8 cellular contexts compared by ENCODE assay signal in the genomic region with DNA sequence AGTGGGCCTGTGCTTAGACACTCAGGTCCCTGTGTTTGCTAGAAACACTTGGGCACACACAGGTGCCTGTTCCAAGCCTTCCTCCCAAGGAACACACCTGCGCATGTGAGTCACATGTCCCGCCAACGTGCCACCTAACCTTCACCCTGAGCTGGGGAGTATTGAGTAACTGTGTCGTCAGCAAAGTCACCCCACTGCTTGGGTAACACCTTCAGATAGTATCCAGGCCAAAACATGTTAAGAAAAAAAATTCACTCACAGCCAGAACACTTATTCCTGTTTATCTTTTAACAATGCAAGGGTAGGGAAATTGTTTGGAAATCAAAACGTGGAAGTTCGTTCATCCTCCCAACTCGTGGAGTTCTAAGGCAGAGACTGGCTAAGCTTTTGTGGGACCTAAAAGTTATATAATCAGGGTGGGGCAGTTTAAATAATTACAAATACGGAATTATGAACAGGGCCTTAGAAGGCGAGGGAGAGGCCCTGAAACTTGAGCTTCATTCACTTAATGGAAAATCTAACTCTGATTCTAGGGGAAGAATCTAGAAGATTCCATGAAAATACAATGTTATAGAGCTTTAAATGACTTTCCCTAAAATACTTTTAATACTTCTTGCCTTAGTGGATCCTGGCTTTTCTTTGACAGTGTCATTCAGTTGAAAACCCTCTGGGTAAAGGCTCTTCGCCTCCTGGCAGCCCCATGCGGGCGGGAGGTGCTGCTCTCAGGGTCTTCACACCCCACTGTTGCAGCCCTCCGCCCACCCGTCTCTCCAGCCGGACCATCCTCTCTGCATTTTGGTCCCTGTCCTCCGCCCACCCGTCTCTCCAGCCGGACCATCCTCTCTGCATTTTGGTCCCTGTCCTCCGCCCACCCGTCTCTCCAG. TPM values are rescaled to one million over a fixed set of nuclear protein-coding genes. Genes with fewer than 3 reads are reported as not detected.
A peak's percentile ranks its signal among the peaks of the same experiment; 100 is the strongest.
DNase-seq lines count a peak whose midpoint lies in the region; ATAC-seq and TF ChIP-seq lines count a peak whose summit lies in the region.

No MANE protein-coding gene starts in this region.

- no peak for TF ChIP-seq CTCF in left ventricle myocardium inferior (IDR thresholded peaks at IDR 0.05; ENCODE audit: borderline replicate concordance)
- no peak for TF ChIP-seq CTCF in spleen (IDR thresholded peaks at IDR 0.05 in 8 of 11, conservative IDR thresholded peaks at IDR 0.05 in 3 of 11)

- no peaks in the 10 kb centered on the region for H3K27me3 ChIP-seq in left ventricle myocardium inferior (ENCODE audit: low read depth)
- H3K27me3 ChIP-seq in spleen (replicated peaks in 1 of 7), result no peaks in the 10 kb centered on the region

- H3K36me3 ChIP-seq in left ventricle myocardium inferior (no peaks in the 10 kb centered on the region), spleen (no peaks in the 10 kb centered on the region)

- intact Hi-C loops in left ventricle myocardium inferior (cut with micrococcal nuclease) (no loop called here), spleen (cut with DNase I; ENCODE audit: low total_unique reads) (no loop called here)

- H3K27ac Mint-ChIP-seq in activated T-helper 17 cell treated with anti-CD3 and anti-CD28 coated beads, Interleukin-2, amount 50 U/mL, for 72 hours, result peak overlapping the region; percentile 75

- H3K4me1 ChIP-seq in left ventricle myocardium inferior, result peaks cover 48% of the 10 kb centered on the region
- H3K4me1 ChIP-seq in spleen, result peaks cover 0 to 27% (median 4%) of the 10 kb centered on the region in 6 donors

- H3K27ac ChIP-seq in left ventricle myocardium inferior (replicated peaks) (peak overlapping the region; percentile 98), spleen (peak overlapping the region in 7 of 8 donors; percentile 56 to 79 (median 74))

- H3K4me3 Mint-ChIP-seq in activated T-helper 17 cell treated with anti-CD3 and anti-CD28 coated beads, Interleukin-2, amount 50 U/mL, for 72 hours, result peak overlapping the region; percentile 55

- 56 to 76% (median 61%) methylated on average over 17 to 20 of the region's 20 CpGs for WGBS in spleen, 5 donors

- TF ChIP-seq POLR2A in spleen (IDR thresholded peaks at IDR 0.05), result no peak

- H3K4me1 Mint-ChIP-seq in activated T-helper 17 cell treated with anti-CD3 and anti-CD28 coated beads, Interleukin-2, amount 50 U/mL, for 72 hours, result peaks cover 13% of the 10 kb centered on the region

- ATAC-seq in activated T-helper 17 cell treated with anti-CD3 and anti-CD28 coated beads, Interleukin-2, amount 50 U/mL, for 72 hours (replicated peaks), result peak; percentile 61
- no peak for ATAC-seq in GM21619 (IDR thresholded peaks at IDR 0.05; ENCODE audit: unreplicated experiment)
- ATAC-seq in GM18498 (IDR thresholded peaks at IDR 0.05; ENCODE audit: unreplicated experiment), result no peak

- H3K4me3 ChIP-seq in left ventricle myocardium inferior, result peak overlapping the region; percentile 72
- no peak overlapping the region for H3K4me3 ChIP-seq in spleen

- H3K9me3 Mint-ChIP-seq in activated T-helper 17 cell treated with anti-CD3 and anti-CD28 coated beads, Interleukin-2, amount 50 U/mL, for 72 hours, result no peaks in the 10 kb centered on the region

- H3K36me3 Mint-ChIP-seq in activated T-helper 17 cell treated with anti-CD3 and anti-CD28 coated beads, Interleukin-2, amount 50 U/mL, for 72 hours (ENCODE audit: low read depth), result no peaks in the 10 kb centered on the region

- peak; percentile 23 for DNase-seq in M059J (ENCODE audit: low read depth)
- no peak for DNase-seq in left ventricle myocardium inferior
- no peak for DNase-seq in spleen
- no peak for DNase-seq in glomerular visceral epithelial cell (ENCODE audit: extremely low spot score)
- no peak for DNase-seq in NCI-H2029 treated with DMSO at 0.1 percent for 48 hours (lab: John Stamatoyannopoulos, UW)

- no peaks in the 10 kb centered on the region for H3K27me3 Mint-ChIP-seq in activated T-helper 17 cell treated with anti-CD3 and anti-CD28 coated beads, Interleukin-2, amount 50 U/mL, for 72 hours

- H3K9me3 ChIP-seq in left ventricle myocardium inferior (replicated peaks) (no peaks in the 10 kb centered on the region), spleen (no peaks in the 10 kb centered on the region)

RNA-seq across cellular contexts. Expression of a gene that starts 30.3 kb away (rescaled TPM):
- 32.5 and 42.0 TPM in 2 replicates for total RNA-seq in M059J (2014; rRNA removed; shearing (Covaris generic))
- total RNA-seq in activated T-helper 17 cell treated with anti-CD3 and anti-CD28 coated beads, Interleukin-2, amount 50 U/mL, for 72 hours, result 10 to 100 TPM; 40.0 to 52.9 TPM
- total RNA-seq in left ventricle myocardium inferior (40.5 TPM), spleen (10 to 100 TPM; 34.8 to 43.7 (median 39.9) TPM)
- polyA plus RNA-seq in spleen, result 10 to 100 TPM; 12.9 to 19.5 (median 15.7) TPM

RNA-seq across cellular contexts. Expression of a gene that starts 31.5 kb away (rescaled TPM):
- 25.5 and 43.5 TPM in 2 replicates for total RNA-seq in M059J (2014; rRNA removed; shearing (Covaris generic))
- under 1 TPM; 0.26 to 0.30 TPM for total RNA-seq in activated T-helper 17 cell treated with anti-CD3 and anti-CD28 coated beads, Interleukin-2, amount 50 U/mL, for 72 hours
- total RNA-seq in left ventricle myocardium inferior, result 2.1 TPM
- total RNA-seq in spleen, result 1 to 10 TPM; 3.9 to 8.7 (median 5.0) TPM
- 1 to 10 TPM; 1.1 to 1.8 (median 1.7) TPM for polyA plus RNA-seq in spleen
